Comparison of ENCODE assay signal across 31 cellular contexts in genomic region chr2:97671526-97671925, GRCh38. TPM values are rescaled to one million over a fixed set of nuclear protein-coding genes. Genes with fewer than 3 reads are reported as not detected.
"Had no signal": no experiment of that assay in that cellular context is flagged by ENCODE, and none has a peak within 500 bp of the region (broad histone marks: within the 10 kb centered on the region; RNA-seq: fewer than 3 reads in every experiment).

No MANE protein-coding gene starts in this region.

- H3K27me3 Mint-ChIP-seq: activated CD4-positive, alpha-beta T cell treated with anti-CD3 and anti-CD28 coated beads for 36 hours; activated CD4-positive, alpha-beta T cell treated with anti-CD3 and anti-CD28 coated beads, Interleukin-2, amount 10 ng/mL, durations not matched to agents 24 days and 14 days; activated CD8-positive, alpha-beta T cell treated with anti-CD3 and anti-CD28 coated beads for 36 hours; activated naive CD4-positive, alpha-beta T cell treated with anti-CD3 and anti-CD28 coated beads, Interleukin-2, amount 50 U/mL, for 24 hours; activated naive CD8-positive, alpha-beta T cell treated with anti-CD3 and anti-CD28 coated beads, Interleukin-2, amount 10 ng/mL, durations not matched to agents 7 days and 5 days; activated T-helper 17 cell treated with anti-CD3 and anti-CD28 coated beads, Interleukin-2, amount 50 U/mL, for 72 hours; dendritic cell treated with granulocyte-macrophage colony-stimulating factor and Interleukin-4, amounts not matched to agents 40 ng/mL and 50 ng/mL, for 4 days had no signal

- H3K9me3 Mint-ChIP-seq: activated CD4-positive, alpha-beta T cell treated with anti-CD3 and anti-CD28 coated beads, Interleukin-2, amount 10 ng/mL, durations not matched to agents 24 days and 14 days; activated CD8-positive, alpha-beta T cell treated with anti-CD3 and anti-CD28 coated beads for 36 hours; activated naive CD4-positive, alpha-beta T cell treated with anti-CD3 and anti-CD28 coated beads for 36 hours; activated naive CD4-positive, alpha-beta T cell treated with anti-CD3 and anti-CD28 coated beads, Interleukin-2, amount 50 U/mL, for 24 hours; activated naive CD8-positive, alpha-beta T cell treated with anti-CD3 and anti-CD28 coated beads, Interleukin-2, amount 10 ng/mL, durations not matched to agents 7 days and 5 days; activated T-cell treated with anti-CD3 and anti-CD28 coated beads, Interleukin-2, amount 50 U/mL, for 4 hours; activated T-helper 17 cell treated with anti-CD3 and anti-CD28 coated beads, Interleukin-2, amount 50 U/mL, for 72 hours; central memory CD8-positive, alpha-beta T cell; dendritic cell treated with granulocyte-macrophage colony-stimulating factor and Interleukin-4, amounts not matched to agents 40 ng/mL and 50 ng/mL, for 4 days; endodermal cell; T-helper 2 cell treated with Interferon-gamma antibody and Interleukin-4, amounts not matched to agents 5 μg/mL and 100 μg/mL, for 36 hours had no signal

- DNase-seq: activated CD4-positive, alpha-beta T cell treated with anti-CD3 and anti-CD28 coated beads for 36 hours; activated CD4-positive, alpha-beta T cell treated with anti-CD3 and anti-CD28 coated beads, Interleukin-2, amount 10 ng/mL, durations not matched to agents 24 days and 14 days; activated CD4-positive, alpha-beta T cell treated with anti-CD3 and anti-CD28 coated beads, Interleukin-2, amount 50 U/mL, for 48 hours; activated CD4-positive, CD25-positive, alpha-beta regulatory T cell; activated CD4-positive, CD25-positive, alpha-beta regulatory T cell treated with anti-CD3 and anti-CD28 coated beads, Interleukin-2, amount 50 U/mL, for 72 hours; activated CD8-positive, alpha-beta memory T cell treated with anti-CD3 and anti-CD28 coated beads for 24 hours; activated CD8-positive, alpha-beta T cell treated with anti-CD3 and anti-CD28 coated beads for 36 hours; activated effector memory CD4-positive, alpha-beta T cell treated with anti-CD3 and anti-CD28 coated beads, Interleukin-2, amount 50 U/mL, for 16 hours; activated naive CD4-positive, alpha-beta T cell treated with anti-CD3 and anti-CD28 coated beads for 36 hours; activated naive CD8-positive, alpha-beta T cell treated with anti-CD3 and anti-CD28 coated beads, Interleukin-2, amount 10 ng/mL, durations not matched to agents 7 days and 5 days; activated T-cell treated with anti-CD3 and anti-CD28 coated beads, Interleukin-2, amount 50 U/mL, for 4 hours; amniotic stem cell; anterior cingulate cortex; brain microvascular endothelial cell; dorsolateral prefrontal cortex; effector memory CD4-positive, alpha-beta T cell; endodermal cell; foreskin fibroblast; head of caudate nucleus; T-helper 1 cell; T-helper 17 cell; T1000 had no signal

- H3K36me3 ChIP-seq: brain microvascular endothelial cell had no signal

- H3K4me1 Mint-ChIP-seq: central memory CD8-positive, alpha-beta T cell; T-helper 17 cell had no signal

- H3K36me3 Mint-ChIP-seq: activated naive CD8-positive, alpha-beta T cell treated with anti-CD3 and anti-CD28 coated beads, Interleukin-2, amount 10 ng/mL, durations not matched to agents 7 days and 5 days had no signal

- H3K27me3 ChIP-seq: brain microvascular endothelial cell, dorsolateral prefrontal cortex had no signal

- H3K27ac Mint-ChIP-seq: activated CD4-positive, alpha-beta T cell treated with anti-CD3 and anti-CD28 coated beads for 36 hours; activated CD4-positive, alpha-beta T cell treated with anti-CD3 and anti-CD28 coated beads, Interleukin-2, amount 10 ng/mL, durations not matched to agents 24 days and 14 days; activated CD8-positive, alpha-beta T cell treated with anti-CD3 and anti-CD28 coated beads for 36 hours; activated naive CD4-positive, alpha-beta T cell treated with anti-CD3 and anti-CD28 coated beads for 36 hours; activated naive CD4-positive, alpha-beta T cell treated with anti-CD3 and anti-CD28 coated beads, Interleukin-2, amount 50 U/mL, for 24 hours; activated naive CD8-positive, alpha-beta T cell treated with anti-CD3 and anti-CD28 coated beads, Interleukin-2, amount 10 ng/mL, durations not matched to agents 7 days and 5 days; activated T-helper 17 cell treated with anti-CD3 and anti-CD28 coated beads, Interleukin-2, amount 50 U/mL, for 72 hours; dendritic cell treated with granulocyte-macrophage colony-stimulating factor and Interleukin-4, amounts not matched to agents 40 ng/mL and 50 ng/mL, for 4 days; endodermal cell; T-helper 17 cell; T-helper 2 cell treated with Interferon-gamma antibody and Interleukin-4, amounts not matched to agents 5 μg/mL and 100 μg/mL, for 36 hours had no signal

- H3K4me3 Mint-ChIP-seq: activated CD4-positive, alpha-beta T cell treated with anti-CD3 and anti-CD28 coated beads for 36 hours; activated CD4-positive, alpha-beta T cell treated with anti-CD3 and anti-CD28 coated beads, Interleukin-2, amount 10 ng/mL, durations not matched to agents 24 days and 14 days; activated CD8-positive, alpha-beta T cell treated with anti-CD3 and anti-CD28 coated beads for 36 hours; activated naive CD4-positive, alpha-beta T cell treated with anti-CD3 and anti-CD28 coated beads for 36 hours; activated naive CD4-positive, alpha-beta T cell treated with anti-CD3 and anti-CD28 coated beads, Interleukin-2, amount 50 U/mL, for 24 hours; activated naive CD8-positive, alpha-beta T cell treated with anti-CD3 and anti-CD28 coated beads, Interleukin-2, amount 10 ng/mL, durations not matched to agents 7 days and 5 days; activated T-cell treated with anti-CD3 and anti-CD28 coated beads, Interleukin-2, amount 50 U/mL, for 4 hours; activated T-helper 17 cell treated with anti-CD3 and anti-CD28 coated beads, Interleukin-2, amount 50 U/mL, for 72 hours; central memory CD8-positive, alpha-beta T cell; dendritic cell treated with granulocyte-macrophage colony-stimulating factor and Interleukin-4, amounts not matched to agents 40 ng/mL and 50 ng/mL, for 4 days; endodermal cell; T-helper 17 cell; T-helper 2 cell treated with Interferon-gamma antibody and Interleukin-4, amounts not matched to agents 5 μg/mL and 100 μg/mL, for 36 hours had no signal

- ATAC-seq: activated CD4-positive, alpha-beta T cell treated with anti-CD3 and anti-CD28 coated beads for 36 hours; activated CD8-positive, alpha-beta T cell treated with anti-CD3 and anti-CD28 coated beads for 36 hours; activated T-cell treated with anti-CD3 and anti-CD28 coated beads, Interleukin-2, amount 50 U/mL, for 4 hours; activated T-helper 17 cell treated with anti-CD3 and anti-CD28 coated beads, Interleukin-2, amount 50 U/mL, for 72 hours; esophagus mucosa; T-helper 17 cell had no signal

- H3K4me3 ChIP-seq: coronary artery, dorsolateral prefrontal cortex had no signal

- H3K27ac ChIP-seq: brain microvascular endothelial cell, coronary artery, dorsolateral prefrontal cortex had no signal

RNA-seq across cellular contexts. Expression of gene ZAP70, which starts 41.9 kb away (rescaled TPM):
- total RNA-seq: bronchial epithelial cell, epithelial cell of proximal tubule had no signal
